ENCODE assay signal across 13 cellular contexts in the genomic region with DNA sequence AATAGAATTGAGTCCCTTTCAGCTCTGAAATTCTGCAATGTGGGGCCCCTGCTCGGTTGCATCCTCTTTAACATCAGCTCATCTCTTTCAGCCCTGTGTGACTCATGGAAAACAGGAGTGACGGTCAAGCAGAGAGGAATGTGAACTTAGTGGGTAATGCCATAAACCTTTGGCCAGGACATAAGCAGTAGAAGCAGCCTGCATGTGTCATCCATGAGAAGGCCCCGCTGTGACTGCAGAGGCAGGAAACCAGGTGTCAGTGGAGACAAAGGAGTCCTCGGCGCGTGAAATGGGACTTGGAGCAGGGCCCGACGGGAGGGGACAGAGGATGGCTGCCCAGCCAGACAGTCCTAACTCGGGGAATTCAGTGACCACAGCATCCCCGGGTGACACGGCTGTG. TPM values are rescaled to one million over a fixed set of nuclear protein-coding genes. Genes with fewer than 3 reads are reported as not detected.
DNase-seq lines count a peak whose midpoint lies in the region; ATAC-seq and TF ChIP-seq lines count a peak whose summit lies in the region.
"Had no signal": no experiment of that assay in that cellular context is flagged by ENCODE, and none has a peak within 500 bp of the region (broad histone marks: within the 10 kb centered on the region; RNA-seq: fewer than 3 reads in every experiment).

No MANE protein-coding gene starts in this region.

- H3K27me3 Mint-ChIP-seq in GM23338 (ENCODE audit: insufficient read depth, low read depth, poor library complexity): peaks cover 5% of the 10 kb centered on the region
- H3K27me3 Mint-ChIP-seq in CD8-positive, alpha-beta T cell (ENCODE audit: low read depth): peaks cover 22% of the 10 kb centered on the region

- no peak for ATAC-seq in GM23338
- no peak for ATAC-seq in CD8-positive, alpha-beta T cell

- no peak for DNase-seq in GM23338 (ENCODE audit: low spot score)
- DNase-seq in NCI-H2196 (lab: John Stamatoyannopoulos, UW; ENCODE audit: unreplicated experiment): peak; percentile 75
- DNase-seq in dermis blood vessel endothelial cell: peak; percentile 68
- peak; percentile 89 to 92 for DNase-seq in trophoblast cell
- no peak for DNase-seq in erythroblast (lab: John Stamatoyannopoulos, UW)
- DNase-seq in CD8-positive, alpha-beta T cell: no peak
- no peak for DNase-seq in stimulated activated CD4-positive, alpha-beta T cell treated with anti-CD3 and anti-CD28 coated beads, Interleukin-4, amount 100 ng/mL, for 4 hours
- no peak for DNase-seq in NCI-H2227 treated with DMSO at 0.1 percent for 48 hours (lab: John Stamatoyannopoulos, UW)
- DNase-seq: activated CD4-positive, alpha-beta T cell treated with anti-CD3 and anti-CD28 coated beads, Interleukin-2, amount 50 U/mL, for 48 hours; immature natural killer cell; NCI-H526 treated with DMSO at 0.1 percent for 48 hours; stimulated activated CD4-positive, alpha-beta T cell treated with anti-CD3 and anti-CD28 coated beads, Interleukin-4, amount 100 ng/mL, for 1 hour had no signal

- H3K9me3 ChIP-seq in trophoblast cell (ENCODE audit: insufficient read depth, low read depth, low read length): no peaks in the 10 kb centered on the region
- H3K9me3 ChIP-seq in CD8-positive, alpha-beta T cell (ENCODE audit: low read length): no peaks in the 10 kb centered on the region

- H3K36me3 ChIP-seq in GM23338 (ENCODE audit: insufficient read depth) (no peaks in the 10 kb centered on the region), trophoblast cell (ENCODE audit: control insufficient read depth in 1 of 2, insufficient read depth in 2 of 2, low read length in 2 of 2) (no peaks in the 10 kb centered on the region)
- H3K36me3 ChIP-seq in CD8-positive, alpha-beta T cell (ENCODE audit: insufficient read depth, low read length): no peaks in the 10 kb centered on the region
- H3K36me3 ChIP-seq: cardiac muscle cell had no signal

- H3K4me1 ChIP-seq in GM23338 (ENCODE audit: insufficient read depth): no peaks in the 10 kb centered on the region
- H3K4me1 ChIP-seq in trophoblast cell (ENCODE audit: control insufficient read depth in 1 of 2, insufficient read depth in 2 of 2, low read length in 2 of 2): no peaks in the 10 kb centered on the region
- H3K4me1 ChIP-seq in CD8-positive, alpha-beta T cell (ENCODE audit: insufficient read depth, low read length): no peaks in the 10 kb centered on the region

- TF ChIP-seq POLR2A in erythroblast (IDR thresholded peaks at IDR 0.05; ENCODE audit: low read length): no peak

- no peak overlapping the region for H3K27ac ChIP-seq in GM23338 (ENCODE audit: low read depth)
- H3K27ac ChIP-seq in trophoblast cell (ENCODE audit: low read depth, low read length): no peak overlapping the region
- H3K27ac ChIP-seq in CD8-positive, alpha-beta T cell (ENCODE audit: low read depth, low read length): no peak overlapping the region
- H3K27ac ChIP-seq: cardiac muscle cell had no signal

- no peak overlapping the region for H3K4ac ChIP-seq in trophoblast cell (ENCODE audit: low read depth, low read length)

- H3K18ac ChIP-seq in trophoblast cell (ENCODE audit: low read length): no peak overlapping the region

- H2AFZ ChIP-seq in GM23338: peak overlapping the region; percentile 85; the same call in 1 of the 2 replicates
- no peak overlapping the region for H2AFZ ChIP-seq in trophoblast cell (ENCODE audit: insufficient read depth, low read length, poor library complexity)

- no peak overlapping the region for H2AK5ac ChIP-seq in trophoblast cell (ENCODE audit: low read length)

- TF ChIP-seq CTCF in GM23338 (conservative IDR thresholded peaks at IDR 0.05; ENCODE audit: low read depth in 2 of 2): no peak
- TF ChIP-seq CTCF in CD8-positive, alpha-beta T cell (IDR thresholded peaks at IDR 0.05): no peak

- H4K8ac ChIP-seq in trophoblast cell (ENCODE audit: low read depth, low read length): no peak overlapping the region

- H4K91ac ChIP-seq in trophoblast cell (ENCODE audit: low read depth, low read length): no peak overlapping the region

- peaks cover 7% of the 10 kb centered on the region for H3K4me1 Mint-ChIP-seq in GM23338
- no peaks in the 10 kb centered on the region for H3K4me1 Mint-ChIP-seq in CD8-positive, alpha-beta T cell (ENCODE audit: low read depth)
- H3K4me1 Mint-ChIP-seq: immature natural killer cell had no signal

- H2BK120ac ChIP-seq in trophoblast cell (ENCODE audit: insufficient read depth, low read length, poor library complexity): no peak overlapping the region

- no peaks in the 10 kb centered on the region for H3K79me1 ChIP-seq in trophoblast cell (ENCODE audit: low read length)

- no peak overlapping the region for H3K9ac ChIP-seq in trophoblast cell (ENCODE audit: low read length)

- H3K9me3 Mint-ChIP-seq in GM23338: no peaks in the 10 kb centered on the region; the same call in 2 of the 3 replicates
- H3K9me3 Mint-ChIP-seq in CD8-positive, alpha-beta T cell: no peaks in the 10 kb centered on the region
- H3K9me3 Mint-ChIP-seq: immature natural killer cell had no signal

- CTCF ChIA-PET in CD8-positive, alpha-beta T cell (lab: Charles Lee): no interaction called here

- H3K27me3 ChIP-seq in GM23338 (ENCODE audit: insufficient read depth) (no peaks in the 10 kb centered on the region), trophoblast cell (ENCODE audit: insufficient read depth, low read length) (no peaks in the 10 kb centered on the region)
- H3K27me3 ChIP-seq in CD8-positive, alpha-beta T cell (ENCODE audit: insufficient read depth, low read length): no peaks in the 10 kb centered on the region
- H3K27me3 ChIP-seq: cardiac muscle cell had no signal

- H2BK12ac ChIP-seq in trophoblast cell (ENCODE audit: low read length): no peak overlapping the region

- POLR2A ChIA-PET in CD8-positive, alpha-beta T cell (lab: Charles Lee): no interaction called here

- no peak overlapping the region for H3K27ac Mint-ChIP-seq in GM23338
- H3K27ac Mint-ChIP-seq in CD8-positive, alpha-beta T cell: no peak overlapping the region
- H3K27ac Mint-ChIP-seq: immature natural killer cell had no signal

- WGBS in trophoblast cell (ENCODE audit: extremely low coverage, insufficient coverage, insufficient read length): no CpG with 5 or more reads among the region's 11 CpGs

- no peaks in the 10 kb centered on the region for H3K79me2 ChIP-seq in GM23338 (replicated peaks; ENCODE audit: insufficient read depth)
- no peaks in the 10 kb centered on the region for H3K79me2 ChIP-seq in trophoblast cell (ENCODE audit: control insufficient read depth, insufficient read depth, low read length, poor library complexity)

- no peaks in the 10 kb centered on the region; the same call in 1 of the 2 replicates for H4K20me1 ChIP-seq in GM23338 (replicated peaks; ENCODE audit: insufficient read depth)

- H3K4me2 ChIP-seq in GM23338 (no peak overlapping the region), trophoblast cell (ENCODE audit: low read length) (no peak overlapping the region)

- H3K14ac ChIP-seq in trophoblast cell (ENCODE audit: low read length): no peak overlapping the region

- H3K23ac ChIP-seq in trophoblast cell (ENCODE audit: low read length): no peak overlapping the region

- intact Hi-C loops in CD8-positive, alpha-beta T cell (cut with DNase I, micrococcal nuclease): no loop called here

- H3K4me3 ChIP-seq in GM23338 (no peak overlapping the region), trophoblast cell (ENCODE audit: low read depth, low read length) (no peak overlapping the region)
- no peak overlapping the region for H3K4me3 ChIP-seq in CD8-positive, alpha-beta T cell (ENCODE audit: low read depth, low read length)
- H3K4me3 ChIP-seq: cardiac muscle cell had no signal

- H3K4me3 Mint-ChIP-seq in GM23338: no peak overlapping the region
- H3K4me3 Mint-ChIP-seq in CD8-positive, alpha-beta T cell: no peak overlapping the region
- H3K4me3 Mint-ChIP-seq: immature natural killer cell had no signal

- no peaks in the 10 kb centered on the region for H3F3A ChIP-seq in GM23338 (replicated peaks; ENCODE audit: low read depth)

- H3K36me3 Mint-ChIP-seq in GM23338 (ENCODE audit: low read depth): no peaks in the 10 kb centered on the region
- H3K36me3 Mint-ChIP-seq in CD8-positive, alpha-beta T cell: no peaks in the 10 kb centered on the region
- H3K36me3 Mint-ChIP-seq: immature natural killer cell had no signal

- H3K9me2 ChIP-seq in GM23338 (ENCODE audit: insufficient read depth): no peaks in the 10 kb centered on the region

- no peak overlapping the region for H4K12ac ChIP-seq in trophoblast cell (ENCODE audit: low read depth, low read length)

- H2BK5ac ChIP-seq in trophoblast cell (ENCODE audit: low read depth, low read length, poor library complexity): no peak overlapping the region

TF ChIP-seq in GM23338, 12 proteins besides CTCF, POLR2A, EP300 and RAD21 (continues in another document):
- TF ChIP-seq ZNF114 (CRISPR knock-in tag; IDR thresholded peaks at IDR 0.05) (no peak), POLR2AphosphoS5 (IDR thresholded peaks at IDR 0.05; ENCODE audit: low read depth) (no peak), ZNF331 (CRISPR knock-in tag; IDR thresholded peaks at IDR 0.05; ENCODE audit: low read depth) (no peak)

RNA-seq across cellular contexts. Expression of gene EPHB2, which starts 21.1 kb away (rescaled TPM):
- total RNA-seq in GM23338 (2014; rRNA removed; shearing (Covaris generic)): 19.2 and 20.1 TPM in 2 replicates
- 4.1 and 4.5 TPM in 2 replicates for polyA plus RNA-seq in GM23338 (2016; fragmentation: Nextera tagmentation; extraction: Ambion mirVana)
- 35.1 and 42.3 TPM in 2 replicates for total RNA-seq in dermis blood vessel endothelial cell
- 0.74 and 0.85 TPM in 2 replicates for polyA plus RNA-seq in trophoblast cell (2013)
- total RNA-seq in CD8-positive, alpha-beta T cell: not detected
- polyA plus RNA-seq: immature natural killer cell had no signal

RNA-seq across cellular contexts. Expression of gene C1QB, which starts 36.5 kb away (rescaled TPM):
- total RNA-seq in GM23338 (2014; rRNA removed; shearing (Covaris generic)): not detected in 2 replicates
- polyA plus RNA-seq in GM23338 (2016; fragmentation: Nextera tagmentation; extraction: Ambion mirVana): not detected in 2 replicates
- not detected in 2 replicates for total RNA-seq in dermis blood vessel endothelial cell
- not detected in 2 replicates for polyA plus RNA-seq in trophoblast cell (2013)
- total RNA-seq in CD8-positive, alpha-beta T cell: not detected
- total RNA-seq: cardiac muscle cell had no signal
- polyA plus RNA-seq: cardiac muscle cell, immature natural killer cell had no signal

RNA-seq across cellular contexts. Expression of gene C1QC, which starts 46.1 kb away (rescaled TPM):
- total RNA-seq in GM23338 (2014; rRNA removed; shearing (Covaris generic)): not detected in 2 replicates
- polyA plus RNA-seq in GM23338 (2016; fragmentation: Nextera tagmentation; extraction: Ambion mirVana): not detected in 2 replicates
- not detected in 2 replicates for total RNA-seq in dermis blood vessel endothelial cell
- 0.04 TPM in 1 of 2 replicates, not detected in the other for polyA plus RNA-seq in trophoblast cell (2013)
- total RNA-seq in CD8-positive, alpha-beta T cell: not detected
- total RNA-seq: cardiac muscle cell had no signal
- polyA plus RNA-seq: cardiac muscle cell, immature natural killer cell had no signal

RNA-seq across cellular contexts. Expression of gene C1QA, which starts 53.1 kb away (rescaled TPM):
- not detected in 2 replicates for total RNA-seq in GM23338 (2014; rRNA removed; shearing (Covaris generic))
- polyA plus RNA-seq in GM23338 (2016; fragmentation: Nextera tagmentation; extraction: Ambion mirVana): not detected in 2 replicates
- not detected in 2 replicates for total RNA-seq in dermis blood vessel endothelial cell
- polyA plus RNA-seq in trophoblast cell (2013): 0.44 and 0.57 TPM in 2 replicates
- total RNA-seq in CD8-positive, alpha-beta T cell: not detected
- total RNA-seq: cardiac muscle cell had no signal
- polyA plus RNA-seq: cardiac muscle cell, immature natural killer cell had no signal

Comparison
In these comparisons a context has a peak if more than half of its experiments do, and no peak if none do; other contexts are left out.
1. DNase-seq: peak in NCI-H2196 (single experiment), dermis blood vessel endothelial cell (single experiment) and trophoblast cell (2 of 2); none in GM23338 (single experiment), erythroblast (0 of 2), CD8-positive, alpha-beta T cell (0 of 7), stimulated activated CD4-positive, alpha-beta T cell treated with anti-CD3 and anti-CD28 coated beads, Interleukin-4, amount 100 ng/mL, for 4 hours (0 of 2) and NCI-H2227 treated with DMSO at 0.1 percent for 48 hours (single experiment).
2. RNA of gene EPHB2, which starts 21.1 kb away (total RNA-seq): 35.1 to 42.3 TPM in dermis blood vessel endothelial cell and 19.2 to 20.1 TPM in GM23338; not detected in CD8-positive, alpha-beta T cell; every median in the first group is over 10 times any median in the second.